ENCODE assay signal across 9 cellular contexts in the genomic region with DNA sequence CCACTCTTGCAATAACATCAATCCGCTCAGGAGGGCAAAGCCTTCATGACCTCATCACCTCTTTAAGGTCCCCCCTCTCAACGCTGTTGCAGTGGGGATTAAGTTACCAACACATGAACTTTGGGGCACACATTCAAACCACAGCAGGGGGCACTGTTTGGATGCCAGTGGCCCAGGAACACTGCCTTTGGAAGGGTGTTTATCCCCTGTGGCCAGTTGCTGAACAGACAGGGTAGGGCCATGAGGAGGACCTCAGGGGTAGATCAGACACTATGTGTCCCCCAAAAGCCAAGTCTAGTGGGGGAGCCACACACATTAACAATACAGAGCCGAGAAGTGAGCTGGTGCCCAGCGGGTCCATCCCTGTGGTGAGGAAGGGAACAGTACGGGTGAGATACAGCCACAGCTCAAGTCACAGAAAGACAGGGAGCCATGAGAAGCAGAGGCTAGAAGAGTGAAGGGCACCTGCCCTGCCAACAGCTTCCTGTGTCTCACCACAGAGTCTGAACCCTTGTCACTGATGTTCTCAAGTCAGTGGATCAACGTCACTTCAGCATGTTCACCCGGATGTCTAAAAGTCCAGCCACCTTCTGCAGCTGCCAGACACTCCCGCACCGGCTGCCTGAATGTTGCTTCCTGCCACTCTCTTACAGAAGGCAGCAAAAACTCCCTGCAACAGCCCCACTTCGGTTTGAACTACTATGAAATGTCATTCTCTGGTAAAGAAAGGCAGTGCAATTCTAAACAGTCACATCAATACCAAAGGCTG. TPM values are rescaled to one million over a fixed set of nuclear protein-coding genes. Genes with fewer than 3 reads are reported as not detected.
DNase-seq lines count a peak whose midpoint lies in the region; ATAC-seq and TF ChIP-seq lines count a peak whose summit lies in the region.
"Had no signal": no experiment of that assay in that cellular context is flagged by ENCODE, and none has a peak within 500 bp of the region (broad histone marks: within the 10 kb centered on the region; RNA-seq: fewer than 3 reads in every experiment).

No MANE protein-coding gene starts in this region.

- ATAC-seq in upper lobe of left lung (ENCODE audit: low FRiP score in 2 of 2): peak; percentile 17 to 60
- ATAC-seq in HG02798 (IDR thresholded peaks at IDR 0.05; ENCODE audit: poor library complexity, unreplicated experiment): no peak

- peaks cover 38 to 44% of the 10 kb centered on the region in 2 donors for H3K4me1 Mint-ChIP-seq in immature natural killer cell

- DNase-seq in GM19238 (ENCODE audit: insufficient read length, low spot score) (peak; percentile 83), HT1080 (ENCODE audit: low read depth) (peak; percentile 33), immature natural killer cell (peak; percentile 94 to 95 (median 95)), upper lobe of left lung (peak in 1 of 2 donors; percentile 47), NCI-H1436 (lab: John Stamatoyannopoulos, UW) (no peak), NCI-H526 treated with DMSO at 0.1 percent for 48 hours (lab: John Stamatoyannopoulos, UW) (no peak)
- peak; percentile 84 for DNase-seq in activated CD8-positive, alpha-beta memory T cell treated with anti-CD3 and anti-CD28 coated beads for 24 hours

- peak overlapping the region in 2 of 4 donors; percentile 60 to 61 for H3K27ac ChIP-seq in upper lobe of left lung
- H3K27ac ChIP-seq: VCaP had no signal

- peaks cover 9 to 19% (median 9%) of the 10 kb centered on the region in 3 donors for H3K27me3 Mint-ChIP-seq in immature natural killer cell (ENCODE audit: low read depth in 3 of 3)

- no peaks in the 10 kb centered on the region for H3K36me3 ChIP-seq in upper lobe of left lung

- no peaks in the 10 kb centered on the region for H3K4me1 ChIP-seq in upper lobe of left lung

- peak in 4 of 6 experiments; percentile 10 to 26 (median 22) for TF ChIP-seq CTCF in upper lobe of left lung (IDR thresholded peaks at IDR 0.05)

- H3K4me3 Mint-ChIP-seq in immature natural killer cell: peak overlapping the region; percentile 70 to 84 (median 77)

- WGBS in upper lobe of left lung, 2 donors: 60 to 62% methylated on average over 9 to 10 of the region's 10 CpGs

- peak in 1 of 4 donors; percentile 47 for TF ChIP-seq POLR2A in upper lobe of left lung (IDR thresholded peaks at IDR 0.05)

- TF ChIP-seq EP300 in upper lobe of left lung (IDR thresholded peaks at IDR 0.05): no peak

- no peaks in the 10 kb centered on the region for H3K9me3 Mint-ChIP-seq in immature natural killer cell

- peaks cover 0 to 18% (median 14%) of the 10 kb centered on the region in 3 donors for H3K36me3 Mint-ChIP-seq in immature natural killer cell

- H3K27me3 ChIP-seq in upper lobe of left lung: no peaks in the 10 kb centered on the region

- H3K27ac Mint-ChIP-seq in immature natural killer cell: peak overlapping the region; percentile 99 to 100 (median 100)

- no peak overlapping the region for H3K4me3 ChIP-seq in upper lobe of left lung

- H3K9me3 ChIP-seq in upper lobe of left lung: no peaks in the 10 kb centered on the region

RNA-seq across cellular contexts. Expression of gene MXD4, which starts 19.9 kb away (rescaled TPM):
- total RNA-seq in HT1080 (2014; rRNA removed; shearing (Covaris generic)): 12.1 and 17.3 TPM in 2 replicates
- polyA plus RNA-seq in HT1080 (2015; cell fraction: cytosol; rRNA removed): 13.0 TPM in 2 replicates
- polyA plus RNA-seq in HT1080 (2015; cell fraction: nucleus; rRNA removed): 15.8 and 17.4 TPM in 2 replicates
- 10 to 100 TPM; 55.0 to 56.1 (median 55.0) TPM for polyA plus RNA-seq in immature natural killer cell
- total RNA-seq in upper lobe of left lung: 100 to 1,000 TPM in 1 of 6 donors, 10 to 100 TPM in 5; 50.1 to 135 (median 76.4) TPM

RNA-seq across cellular contexts. Expression of gene HAUS3, which starts 39.8 kb away (rescaled TPM):
- 16.6 and 16.7 TPM in 2 replicates for total RNA-seq in HT1080 (2014; rRNA removed; shearing (Covaris generic))
- 12.1 and 14.0 TPM in 2 replicates for polyA plus RNA-seq in HT1080 (2015; cell fraction: cytosol; rRNA removed)
- polyA plus RNA-seq in HT1080 (2015; cell fraction: nucleus; rRNA removed): 25.3 and 31.8 TPM in 2 replicates
- polyA plus RNA-seq in immature natural killer cell: 10 to 100 TPM; 12.8 to 21.7 (median 16.5) TPM
- 10 to 100 TPM in 5 of 6 donors, 1 to 10 TPM in 1; 8.2 to 21.0 (median 12.5) TPM for total RNA-seq in upper lobe of left lung

RNA-seq across cellular contexts. Expression of gene POLN, which starts 39.8 kb away (rescaled TPM):
- 1.7 and 2.9 TPM in 2 replicates for total RNA-seq in HT1080 (2014; rRNA removed; shearing (Covaris generic))
- polyA plus RNA-seq in HT1080 (2015; cell fraction: cytosol; rRNA removed): 0.16 and 0.51 TPM in 2 replicates
- 0.23 and 1.9 TPM in 2 replicates for polyA plus RNA-seq in HT1080 (2015; cell fraction: nucleus; rRNA removed)
- 1 to 10 TPM in 1 of 3 donors, under 1 TPM in 1, not detected in 1; 0.41 to 1.6 TPM for polyA plus RNA-seq in immature natural killer cell
- 1 to 10 TPM in 5 of 6 donors, under 1 TPM in 1; 0.89 to 5.5 (median 2.6) TPM for total RNA-seq in upper lobe of left lung

Comparison
In these comparisons a context has a peak if more than half of its experiments do, and no peak if none do; other contexts are left out.
1. DNase-seq: peak in GM19238 (single experiment), HT1080 (single experiment), activated CD8-positive, alpha-beta memory T cell treated with anti-CD3 and anti-CD28 coated beads for 24 hours (single experiment) and immature natural killer cell (3 of 3); none in NCI-H1436 (single experiment) and NCI-H526 treated with DMSO at 0.1 percent for 48 hours (single experiment).